In the genomic region with DNA sequence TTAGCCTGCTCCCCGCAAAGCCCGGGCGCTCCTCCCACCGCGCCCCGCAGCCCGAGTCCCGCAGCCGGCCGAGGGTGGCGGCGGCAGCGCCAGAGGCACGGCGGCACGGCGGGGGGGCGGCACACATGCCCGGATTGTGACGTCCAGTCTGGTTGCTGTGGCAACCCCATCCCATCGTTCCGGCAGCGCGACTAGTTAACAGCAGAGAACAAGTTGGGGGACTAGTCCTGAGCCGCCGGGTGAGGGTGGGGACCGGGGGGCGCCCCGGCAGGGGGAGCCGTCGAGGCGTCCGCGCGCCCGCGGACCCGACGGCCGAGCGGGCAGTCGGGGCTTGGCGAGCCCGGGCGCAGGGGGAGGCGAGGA, we compare ENCODE assay signal across 9 cellular contexts. TPM values are rescaled to one million over a fixed set of nuclear protein-coding genes. Genes with fewer than 3 reads are reported as not detected.
A peak's percentile ranks its signal among the peaks of the same experiment; 100 is the strongest.
DNase-seq lines count a peak whose midpoint lies in the region; ATAC-seq and TF ChIP-seq lines count a peak whose summit lies in the region.
"Had no signal": no experiment of that assay in that cellular context is flagged by ENCODE, and none has a peak within 500 bp of the region (broad histone marks: within the 10 kb centered on the region; RNA-seq: fewer than 3 reads in every experiment).

A gene (minus strand): TSS at position 107 of the 363 bp plus-strand sequence. CDS start 298 bp downstream, outside the sequence.

- TF ChIP-seq CTCF in tibial artery (IDR thresholded peaks at IDR 0.05), result no peak
- TF ChIP-seq CTCF in GM20000 (IDR thresholded peaks at IDR 0.05; ENCODE audit: extremely low read depth, missing control alignments), result no peak

- POLR2A ChIA-PET in T-cell (lab: Charles Lee), result no interaction called here

- peak in 2 of 4 experiments; percentile 43 to 56 for ATAC-seq in T-cell (replicated peaks in 1 of 4)

- peaks cover 26% of the 10 kb centered on the region for H3K27me3 Mint-ChIP-seq in activated naive CD4-positive, alpha-beta T cell treated with anti-CD3 and anti-CD28 coated beads, Interleukin-2, amount 50 U/mL, for 24 hours
- peaks cover 37 to 50% of the 10 kb centered on the region in 2 donors for H3K27me3 Mint-ChIP-seq in T-cell

- peak within 1 kb of the TSS in 1 of 2 donors; percentile 25 for H3K27ac ChIP-seq in tibial artery
- H3K27ac ChIP-seq: HL-60 had no signal

- CTCF ChIA-PET in T-cell (lab: Charles Lee), result no interaction called here

- H3K9me3 ChIP-seq in iPS-18c (ENCODE audit: control insufficient read depth, insufficient read depth, low read length) (no peaks in the 10 kb centered on the region), tibial artery (no peaks in the 10 kb centered on the region)

- DNase-seq in activated naive CD4-positive, alpha-beta T cell (lab: John Stamatoyannopoulos, UW), result no peak
- DNase-seq in T-cell (peak in 4 of 34 experiments; percentile 19 to 33 (median 26)), tibial artery (no peak), GM20000 (ENCODE audit: low spot score) (no peak), NK-92 (lab: John Stamatoyannopoulos, UW; ENCODE audit: unreplicated experiment) (no peak), posterior vena cava (ENCODE audit: low spot score) (no peak)

- peak within 1 kb of the TSS; percentile 71 for H3K4me3 Mint-ChIP-seq in activated naive CD4-positive, alpha-beta T cell treated with anti-CD3 and anti-CD28 coated beads, Interleukin-2, amount 50 U/mL, for 24 hours
- peak within 1 kb of the TSS; percentile 56 to 74 (median 59) for H3K4me3 Mint-ChIP-seq in T-cell

- H3K4me3 ChIP-seq in iPS-18c (ENCODE audit: insufficient read depth, low read depth, low read length), result peak within 1 kb of the TSS; percentile 38
- peak within 1 kb of the TSS; percentile 45 to 50 for H3K4me3 ChIP-seq in tibial artery

- H3K27ac Mint-ChIP-seq in activated naive CD4-positive, alpha-beta T cell treated with anti-CD3 and anti-CD28 coated beads, Interleukin-2, amount 50 U/mL, for 24 hours, result no peak within 1 kb of the TSS
- no peak within 1 kb of the TSS for H3K27ac Mint-ChIP-seq in T-cell

- intact Hi-C loops in tibial artery (cut with DNase I; ENCODE audit: low total_unique reads), result no loop called here
- intact Hi-C loops in posterior vena cava (cut with DNase I), result no loop called here

- H3K36me3 ChIP-seq in tibial artery, result peaks cover 0 to under 1% (median 0%) of the 10 kb centered on the region in 3 donors

- H3K4me1 Mint-ChIP-seq in activated naive CD4-positive, alpha-beta T cell treated with anti-CD3 and anti-CD28 coated beads, Interleukin-2, amount 50 U/mL, for 24 hours, result peaks cover 22% of the 10 kb centered on the region
- peaks cover 26 to 42% (median 29%) of the 10 kb centered on the region in 3 donors for H3K4me1 Mint-ChIP-seq in T-cell

- no peaks in the 10 kb centered on the region for H3K9me3 Mint-ChIP-seq in activated naive CD4-positive, alpha-beta T cell treated with anti-CD3 and anti-CD28 coated beads, Interleukin-2, amount 50 U/mL, for 24 hours
- H3K9me3 Mint-ChIP-seq in T-cell, result no peaks in the 10 kb centered on the region

- H3K36me3 Mint-ChIP-seq in activated naive CD4-positive, alpha-beta T cell treated with anti-CD3 and anti-CD28 coated beads, Interleukin-2, amount 50 U/mL, for 24 hours, result no peaks in the 10 kb centered on the region
- H3K36me3 Mint-ChIP-seq in T-cell, result no peaks in the 10 kb centered on the region

- H3K4me1 ChIP-seq in tibial artery, result peaks cover 0 to 45% (median 29%) of the 10 kb centered on the region in 4 donors

- H3K27me3 ChIP-seq in tibial artery, result peaks cover 0 to 44% of the 10 kb centered on the region in 2 donors

RNA-seq across cellular contexts. Expression of the gene that starts here (rescaled TPM):
- total RNA-seq in T-cell (under 1 TPM; 0.05 to 0.23 (median 0.16) TPM), posterior vena cava (1 to 10 TPM; 1.4 to 2.4 TPM)
